8 cellular contexts compared by ENCODE assay signal in the genomic region with DNA sequence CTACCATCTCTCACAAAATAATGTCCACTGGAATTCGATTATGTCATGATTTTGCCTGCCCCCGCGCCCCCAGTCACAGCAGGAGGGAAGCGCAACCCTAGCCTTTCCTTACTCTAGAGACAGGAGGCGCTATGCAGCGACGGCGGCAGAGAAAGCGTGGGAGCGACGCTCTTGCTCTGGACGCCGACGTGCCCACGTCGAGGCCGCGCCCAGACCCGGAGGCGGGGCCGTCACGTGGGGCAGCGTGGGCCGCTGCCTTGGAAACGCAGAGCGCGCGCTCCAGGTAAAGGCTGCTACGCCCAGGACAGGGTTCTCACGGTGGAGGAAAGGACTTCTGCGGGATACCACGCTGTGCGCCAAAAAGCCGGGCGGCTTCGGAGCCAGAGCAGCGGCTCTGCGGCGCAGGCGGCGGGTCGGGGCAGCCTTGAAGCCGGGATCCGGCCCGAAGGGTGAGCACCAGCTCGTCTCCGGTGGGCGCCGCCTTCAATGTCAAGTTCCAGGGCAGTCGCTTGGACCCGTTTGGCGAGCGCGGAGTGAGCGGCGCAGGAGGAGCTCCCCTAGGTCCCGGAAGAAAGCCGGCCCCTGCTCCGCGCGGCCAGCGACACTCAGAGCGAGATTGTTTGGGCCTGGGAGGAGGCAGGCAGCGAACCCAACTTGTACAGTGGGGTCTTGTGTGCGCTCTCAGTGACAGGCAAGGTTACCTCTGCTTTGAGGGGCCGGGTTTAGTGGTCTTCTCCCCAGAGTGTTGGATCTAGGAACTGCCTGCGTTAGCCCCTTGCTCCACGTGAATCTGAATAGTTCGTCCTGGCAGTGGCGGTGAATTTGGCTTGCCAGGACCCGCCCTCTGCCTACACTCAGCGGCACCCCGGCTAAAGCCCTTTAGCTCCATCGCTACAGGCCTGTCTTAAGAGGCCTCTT.
DNase-seq lines count a peak whose midpoint lies in the region; ATAC-seq, FAIRE-seq and TF ChIP-seq lines count a peak whose summit lies in the region.

No MANE protein-coding gene starts in this region.

- no peaks in the 10 kb centered on the region for H3K27me3 ChIP-seq in astrocyte (ENCODE audit: insufficient read depth, low read length)
- no peaks in the 10 kb centered on the region for H3K27me3 ChIP-seq in vagina

- H3K27ac Mint-ChIP-seq in astrocyte (ENCODE audit: unreplicated experiment) = peak overlapping the region; percentile 85

- H3K9ac ChIP-seq in astrocyte (ENCODE audit: low read length) = peak overlapping the region; percentile 78

- H3K36me3 Mint-ChIP-seq in astrocyte (ENCODE audit: low read depth, unreplicated experiment) = no peaks in the 10 kb centered on the region

- no peaks in the 10 kb centered on the region for H4K20me1 ChIP-seq in astrocyte (ENCODE audit: insufficient read depth, low read length)

- peak in 1 of 2 donors; percentile 18 for TF ChIP-seq POLR2A in vagina (IDR thresholded peaks at IDR 0.05)

- peak; percentile 58 for DNase-seq in NCI-H1694 (lab: John Stamatoyannopoulos, UW)
- DNase-seq in T-helper 2 cell = peak; percentile 65 to 94 (median 77)
- DNase-seq in astrocyte (ENCODE audit: low read depth) = peak; percentile 81
- DNase-seq in hepatic stellate cell (ENCODE audit: low spot score) = peak; percentile 88
- DNase-seq in putamen (ENCODE audit: low spot score) = peak; percentile 91
- DNase-seq in vagina (ENCODE audit: extremely low spot score in 2 of 2) = no peak

- H3K4me1 Mint-ChIP-seq in astrocyte (ENCODE audit: low read depth, unreplicated experiment) = peaks cover 2% of the 10 kb centered on the region

- H3K9me3 Mint-ChIP-seq in astrocyte (ENCODE audit: unreplicated experiment) = no peaks in the 10 kb centered on the region

- H3K4me3 Mint-ChIP-seq in astrocyte (ENCODE audit: unreplicated experiment) = peak overlapping the region; percentile 96

- no peaks in the 10 kb centered on the region for H3K9me3 ChIP-seq in astrocyte (ENCODE audit: insufficient read depth, low read depth, low read length)
- H3K9me3 ChIP-seq in vagina = no peaks in the 10 kb centered on the region

- H3K27me3 Mint-ChIP-seq in astrocyte (ENCODE audit: low read depth, unreplicated experiment) = no peaks in the 10 kb centered on the region

- H3K4me3 ChIP-seq in astrocyte (ENCODE audit: insufficient read depth, low read depth, low read length) (peak overlapping the region; percentile 71), vagina (peak overlapping the region; percentile 79 to 81)

- H3K27ac ChIP-seq in astrocyte (ENCODE audit: low read depth, low read length) (peak overlapping the region; percentile 40), vagina (peak overlapping the region; percentile 76)

- peak overlapping the region; percentile 92 for H2AFZ ChIP-seq in astrocyte (ENCODE audit: low read depth, low read length)

- ATAC-seq in GM18499 (IDR thresholded peaks at IDR 0.05; ENCODE audit: insufficient read depth, unreplicated experiment) = peak; percentile 76
- ATAC-seq in HG02938 (IDR thresholded peaks at IDR 0.05; ENCODE audit: unreplicated experiment) = peak; percentile 91

- intact Hi-C loops in vagina (cut with DNase I) = loop anchor here (5.0 kb wide), 1 partner anchor 179 kb away; no protein-coding TSS in a partner anchor

- TF ChIP-seq CTCF in astrocyte (IDR thresholded peaks at IDR 0.05; ENCODE audit: insufficient read depth, low read depth, low read length) = peak; percentile 69
- TF ChIP-seq CTCF in vagina (IDR thresholded peaks at IDR 0.05) = peak; percentile 87 to 92 (median 88)

- FAIRE-seq in astrocyte (lab: Jason Lieb, UNC) = no peak

- H3K79me2 ChIP-seq in astrocyte (ENCODE audit: insufficient read depth, low read length) = peaks cover 18% of the 10 kb centered on the region

- H3K4me2 ChIP-seq in astrocyte (ENCODE audit: low read length) = peak overlapping the region; percentile 87

- H3K36me3 ChIP-seq in astrocyte (ENCODE audit: insufficient read depth, low read length) (no peaks in the 10 kb centered on the region), vagina (peaks cover 0 to 2% of the 10 kb centered on the region in 2 donors)

- peaks cover 6% of the 10 kb centered on the region for H3K4me1 ChIP-seq in astrocyte (ENCODE audit: insufficient read depth, low read length)
- peaks cover 32% of the 10 kb centered on the region for H3K4me1 ChIP-seq in vagina

Comparison
In these comparisons a context has a peak if more than half of its experiments do, and no peak if none do; other contexts are left out.
1. DNase-seq: peak in NCI-H1694 (single experiment), T-helper 2 cell (5 of 5), astrocyte (single experiment), hepatic stellate cell (single experiment) and putamen (single experiment); none in vagina (0 of 2).